Comparison of ENCODE assay signal across 9 cellular contexts in genomic region chr20:8073024-8073832, GRCh38. TPM values are rescaled to one million over a fixed set of nuclear protein-coding genes. Genes with fewer than 3 reads are reported as not detected.
A peak's percentile ranks its signal among the peaks of the same experiment; 100 is the strongest.
DNase-seq lines count a peak whose midpoint lies in the region; ATAC-seq and TF ChIP-seq lines count a peak whose summit lies in the region.
"Had no signal": no experiment of that assay in that cellular context is flagged by ENCODE, and none has a peak within 500 bp of the region (broad histone marks: within the 10 kb centered on the region; RNA-seq: fewer than 3 reads in every experiment).

No MANE protein-coding gene starts in this region.

- no peak overlapping the region for H2AK5ac ChIP-seq in trophoblast cell (ENCODE audit: low read length)

- CTCF ChIA-PET in PC-9 (lab: Charles Lee) = no interaction called here

- H4K8ac ChIP-seq in trophoblast cell (ENCODE audit: low read depth, low read length) = peak overlapping the region; percentile 77

- BruUV-seq in PC-9 (replicated peaks; lab: Mats Ljungman, UMichigan) = no TSS peak

- no peak for TF ChIP-seq POLR2A in lower leg skin (IDR thresholded peaks at IDR 0.05)

- peaks cover 20% of the 10 kb centered on the region for H3F3A ChIP-seq in PC-9 (ENCODE audit: insufficient read depth, low read depth)

- no peak overlapping the region for H3K4ac ChIP-seq in trophoblast cell (ENCODE audit: low read depth, low read length)

- peaks cover 9% of the 10 kb centered on the region for H3K4me1 ChIP-seq in PC-9 (replicated peaks; ENCODE audit: insufficient read depth)
- H3K4me1 ChIP-seq in trophoblast cell (ENCODE audit: control insufficient read depth in 1 of 2, insufficient read depth in 2 of 2, low read length in 2 of 2) = peaks cover 2% of the 10 kb centered on the region in 2 experiments

- H3K9ac ChIP-seq in trophoblast cell (ENCODE audit: low read length) = no peak overlapping the region

- intact Hi-C loops in PC-9 (cut with micrococcal nuclease; ENCODE audit: unreplicated experiment) = no loop called here
- intact Hi-C loops in lower leg skin (cut with DNase I; ENCODE audit: low total_unique reads) = no loop called here

- H3K4me2 ChIP-seq in PC-9 (peak overlapping the region; percentile 35), trophoblast cell (ENCODE audit: low read length) (no peak overlapping the region)

- WGBS in trophoblast cell (ENCODE audit: extremely low coverage, insufficient coverage, insufficient read length) = no CpG with 5 or more reads among the region's 5 CpGs
- WGBS in lower leg skin, 2 donors = 36 to 43% methylated on average over 5 of the region's 5 CpGs

- H2BK12ac ChIP-seq in trophoblast cell (ENCODE audit: low read length) = peak overlapping the region; percentile 76

- no peak overlapping the region for H3K14ac ChIP-seq in trophoblast cell (ENCODE audit: low read length)

- H2BK120ac ChIP-seq in trophoblast cell (ENCODE audit: insufficient read depth, low read length, poor library complexity) = peak overlapping the region; percentile 83

- no peak overlapping the region for H2AFZ ChIP-seq in PC-9
- peak overlapping the region; percentile 83 for H2AFZ ChIP-seq in trophoblast cell (ENCODE audit: insufficient read depth, low read length, poor library complexity)

- ATAC-seq in GM18907 (IDR thresholded peaks at IDR 0.05; ENCODE audit: unreplicated experiment) = no peak
- ATAC-seq in HG03378 (IDR thresholded peaks at IDR 0.05; ENCODE audit: unreplicated experiment) = no peak

- H3K4me3 ChIP-seq in PC-9 (no peak overlapping the region), epithelial cell of esophagus (ENCODE audit: low read length) (no peak overlapping the region), trophoblast cell (ENCODE audit: low read depth, low read length) (no peak overlapping the region), lower leg skin (ENCODE audit: low read depth, poor library complexity, severe bottlenecking) (no peak overlapping the region)

- H3K79me2 ChIP-seq in PC-9 (ENCODE audit: low read depth) (no peaks in the 10 kb centered on the region), trophoblast cell (ENCODE audit: control insufficient read depth, insufficient read depth, low read length, poor library complexity) (no peaks in the 10 kb centered on the region)

- TF ChIP-seq CTCF in PC-9 (conservative IDR thresholded peaks at IDR 0.05) (no peak), epithelial cell of esophagus (IDR thresholded peaks at IDR 0.05; ENCODE audit: insufficient read depth, low read depth, low read length, missing control alignments) (no peak), lower leg skin (IDR thresholded peaks at IDR 0.05) (no peak)

- no peaks in the 10 kb centered on the region for H4K20me1 ChIP-seq in PC-9 (ENCODE audit: insufficient read depth)

- POLR2A ChIA-PET in PC-9 (lab: Charles Lee; ENCODE audit: unreplicated experiment) = no interaction called here

- peaks cover 4% of the 10 kb centered on the region; the same call in 1 of the 2 replicates for H3K9me2 ChIP-seq in PC-9 (ENCODE audit: insufficient read depth)

- H3K27ac ChIP-seq in PC-9 = peak overlapping the region; percentile 72
- peak overlapping the region; percentile 86 for H3K27ac ChIP-seq in trophoblast cell (ENCODE audit: low read depth, low read length)

- H3K36me3 ChIP-seq in PC-9 (ENCODE audit: low read depth) (no peaks in the 10 kb centered on the region), trophoblast cell (ENCODE audit: control insufficient read depth in 1 of 2, insufficient read depth in 2 of 2, low read length in 2 of 2) (no peaks in the 10 kb centered on the region)

- peak overlapping the region; percentile 73 for H2BK5ac ChIP-seq in trophoblast cell (ENCODE audit: low read depth, low read length, poor library complexity)

- no peaks in the 10 kb centered on the region for H3K27me3 ChIP-seq in PC-9 (ENCODE audit: insufficient read depth, low read depth)
- no peaks in the 10 kb centered on the region for H3K27me3 ChIP-seq in trophoblast cell (ENCODE audit: insufficient read depth, low read length)

- peak overlapping the region; percentile 6 for H3K18ac ChIP-seq in trophoblast cell (ENCODE audit: low read length)

- DNase-seq in HCEC 1CT = peak; percentile 90
- DNase-seq in PC-9 = peak in 1 of 2 experiments; percentile 82
- peak; percentile 77 for DNase-seq in epithelial cell of esophagus (ENCODE audit: low read depth)
- peak; percentile 77 to 84 for DNase-seq in trophoblast cell
- DNase-seq in NCI-H146 treated with DMSO at 0.1 percent for 48 hours (lab: John Stamatoyannopoulos, UW; ENCODE audit: unreplicated experiment) = no peak
- DNase-seq in lower leg skin (ENCODE audit: low spot score in 2 of 2) = no peak
- DNase-seq: NCI-H1105 had no signal

- H3K9me3 ChIP-seq in PC-9 (ENCODE audit: insufficient read depth, low read depth) (no peaks in the 10 kb centered on the region), trophoblast cell (ENCODE audit: insufficient read depth, low read depth, low read length) (no peaks in the 10 kb centered on the region)

- H4K12ac ChIP-seq in trophoblast cell (ENCODE audit: low read depth, low read length) = no peak overlapping the region

- H3K23ac ChIP-seq in trophoblast cell (ENCODE audit: low read length) = no peak overlapping the region

- H4K91ac ChIP-seq in trophoblast cell (ENCODE audit: low read depth, low read length) = peak overlapping the region; percentile 8

- peaks cover 5% of the 10 kb centered on the region for H3K79me1 ChIP-seq in trophoblast cell (ENCODE audit: low read length)

RNA-seq across cellular contexts. Expression of gene TMX4, which starts 53.7 kb away (rescaled TPM):
- 7.5 and 9.2 TPM in 2 replicates for total RNA-seq in PC-9 (2021)
- polyA plus RNA-seq in trophoblast cell (2013) = 6.3 and 6.5 TPM in 2 replicates
- 10 to 100 TPM; 14.2 to 26.8 (median 17.6) TPM for total RNA-seq in lower leg skin

RNA-seq across cellular contexts. Expression of gene PLCB1, which starts 58.8 kb away (rescaled TPM):
- not detected in 2 replicates for total RNA-seq in PC-9 (2021)
- 6.8 and 8.4 TPM in 2 replicates for polyA plus RNA-seq in trophoblast cell (2013)
- total RNA-seq in lower leg skin = 10 to 100 TPM in 2 of 4 donors, 1 to 10 TPM in 2; 4.1 to 16.2 (median 9.1) TPM

Comparison
In these comparisons a context has a peak if more than half of its experiments do, and no peak if none do; other contexts are left out.
1. DNase-seq: peak in HCEC 1CT (single experiment), epithelial cell of esophagus (single experiment) and trophoblast cell (2 of 2); none in NCI-H146 treated with DMSO at 0.1 percent for 48 hours (single experiment) and lower leg skin (0 of 2).